ENCODE assay signal across 24 cellular contexts in genomic region chr1:201848230-201848629, GRCh38.
"Had no signal": no experiment of that assay in that cellular context is flagged by ENCODE, and none has a peak within 500 bp of the region (broad histone marks: within the 10 kb centered on the region; RNA-seq: fewer than 3 reads in every experiment).

No MANE protein-coding gene starts in this region.

- H3K4me1 Mint-ChIP-seq: nephron had no signal

- H3K27ac Mint-ChIP-seq: activated naive CD8-positive, alpha-beta T cell; dendritic cell treated with granulocyte-macrophage colony-stimulating factor and Interleukin-4, amounts not matched to agents 40 ng/mL and 50 ng/mL, for 4 days; nephron; stimulated activated naive B cell treated with anti-CD40 and anti-IgM and Interleukin-4, amounts not matched to agents 10 μg/mL and 1 μg/mL and 100 μg/mL, for 72 hours had no signal

- FAIRE-seq: astrocyte had no signal

- H3K27me3 ChIP-seq: adrenal gland, brain microvascular endothelial cell, esophagus squamous epithelium, heart right ventricle, sigmoid colon, stomach, tibial nerve had no signal

- ATAC-seq: heart right ventricle; left ventricle myocardium superior; stimulated activated naive B cell treated with anti-CD40 and anti-IgM and Interleukin-4, amounts not matched to agents 10 μg/mL and 1 μg/mL and 100 μg/mL, for 72 hours had no signal

- H3K27ac ChIP-seq: adrenal gland, brain microvascular endothelial cell, esophagus squamous epithelium, stomach had no signal

- H3K27me3 Mint-ChIP-seq: activated naive CD8-positive, alpha-beta T cell; dendritic cell treated with granulocyte-macrophage colony-stimulating factor and Interleukin-4, amounts not matched to agents 40 ng/mL and 50 ng/mL, for 4 days; stimulated activated naive B cell treated with anti-CD40 and anti-IgM and Interleukin-4, amounts not matched to agents 10 μg/mL and 1 μg/mL and 100 μg/mL, for 72 hours had no signal

- H3K9me3 ChIP-seq: adrenal gland, esophagus squamous epithelium, heart right ventricle, sigmoid colon, stomach, tibial nerve had no signal

- DNase-seq: activated CD4-positive, alpha-beta T cell treated with anti-CD3 and anti-CD28 coated beads for 48 hours; activated CD4-positive, alpha-beta T cell treated with anti-CD3 and anti-CD28 coated beads, Interleukin-2, amount 50 U/mL, for 48 hours; activated CD8-positive, alpha-beta memory T cell treated with anti-CD3 and anti-CD28 coated beads for 24 hours; activated effector memory CD4-positive, alpha-beta T cell treated with Interleukin-2 at 50 U/mL for 16 hours; activated naive CD4-positive, alpha-beta T cell treated with Interleukin-2 at 50 U/mL for 16 hours; adrenal gland; brain microvascular endothelial cell; caudate nucleus; esophagus squamous epithelium; foreskin melanocyte; heart right ventricle; left ventricle myocardium superior; mammary epithelial cell; sigmoid colon; stimulated activated CD4-positive, alpha-beta T cell treated with anti-CD3 and anti-CD28 coated beads, Interleukin-15, amount 100 ng/mL, for 24 hours; stimulated activated CD4-positive, alpha-beta T cell treated with anti-CD3 and anti-CD28 coated beads, Interleukin-2, amount 100 ng/mL, for 24 hours; stimulated activated naive B cell treated with anti-CD40 and anti-IgM and Interleukin-4, amounts not matched to agents 10 μg/mL and 1 μg/mL and 100 μg/mL, for 72 hours; stomach had no signal

- H3K4me3 Mint-ChIP-seq: activated naive CD8-positive, alpha-beta T cell; dendritic cell treated with granulocyte-macrophage colony-stimulating factor and Interleukin-4, amounts not matched to agents 40 ng/mL and 50 ng/mL, for 4 days; nephron; stimulated activated naive B cell treated with anti-CD40 and anti-IgM and Interleukin-4, amounts not matched to agents 10 μg/mL and 1 μg/mL and 100 μg/mL, for 72 hours had no signal

- H3K9me3 Mint-ChIP-seq: dendritic cell treated with granulocyte-macrophage colony-stimulating factor and Interleukin-4, amounts not matched to agents 40 ng/mL and 50 ng/mL, for 4 days; nephron; stimulated activated naive B cell treated with anti-CD40 and anti-IgM and Interleukin-4, amounts not matched to agents 10 μg/mL and 1 μg/mL and 100 μg/mL, for 72 hours had no signal

- H3K4me3 ChIP-seq: adrenal gland, esophagus squamous epithelium, heart right ventricle, sigmoid colon, smooth muscle cell, stomach, tibial nerve had no signal

- H3K4me2 ChIP-seq: smooth muscle cell had no signal

- H3K4me1 ChIP-seq: esophagus squamous epithelium had no signal
